In the genomic region with DNA sequence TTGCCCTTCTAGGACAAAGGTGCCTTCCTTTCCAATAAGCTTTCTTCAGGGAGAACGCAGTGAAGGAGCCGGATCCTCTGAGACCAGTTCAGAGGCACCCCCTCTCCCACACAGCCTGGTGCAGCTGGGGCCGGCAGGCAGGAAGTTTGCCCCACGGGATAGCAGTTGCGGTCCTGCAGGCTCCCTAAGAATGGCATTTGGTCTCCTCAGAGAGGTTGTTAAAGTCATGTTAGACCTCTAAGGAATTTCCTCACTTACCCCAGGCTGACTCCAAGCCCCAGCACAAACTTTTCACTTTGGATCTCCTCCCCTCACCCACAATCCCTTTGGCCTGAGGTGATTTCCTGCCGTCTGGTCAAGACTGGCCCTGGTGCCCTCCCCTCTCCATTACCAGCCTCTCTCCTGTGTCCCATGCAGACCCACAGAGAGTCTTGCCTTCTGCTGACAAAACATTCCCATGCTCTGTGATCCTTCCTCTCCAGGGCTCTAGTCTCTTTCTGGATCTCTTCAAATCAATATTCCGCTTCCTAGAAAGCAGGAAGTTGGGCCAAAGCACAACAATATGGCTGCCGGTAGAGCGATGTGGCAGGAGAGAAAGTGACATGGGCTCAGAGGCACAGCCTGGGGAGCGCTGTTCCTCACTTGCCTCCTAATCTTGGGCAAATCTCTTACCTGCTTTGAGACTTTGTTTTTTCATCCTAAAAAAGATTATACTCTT, we compare ENCODE assay signal across 21 cellular contexts.
DNase-seq lines count a peak whose midpoint lies in the region; ATAC-seq and TF ChIP-seq lines count a peak whose summit lies in the region.
"Had no signal": no experiment of that assay in that cellular context is flagged by ENCODE, and none has a peak within 500 bp of the region (broad histone marks: within the 10 kb centered on the region; RNA-seq: fewer than 3 reads in every experiment).

No MANE protein-coding gene starts in this region.

- CTCF ChIA-PET in OCI-LY7 (lab: Charles Lee; ENCODE audit: unreplicated experiment): interaction anchor here (0.8 kb wide), 1 partner anchor 22 kb away, joined by 3 read pairs; no protein-coding TSS in a partner anchor

- intact Hi-C loops in OCI-LY7 (cut with micrococcal nuclease; ENCODE audit: unreplicated experiment): loop anchor here (5.0 to 10.0 kb wide), 2 partner anchors 353 to 479 kb away; a partner anchor contains a TSS

- H3K4me1 ChIP-seq in OCI-LY7 (ENCODE audit: insufficient read depth, low read length, poor library complexity, severe bottlenecking) (peaks cover 49% of the 10 kb centered on the region), duodenal mucosa (ENCODE audit: control insufficient read depth in 1 of 2, insufficient read depth in 2 of 2, low read length in 2 of 2) (peaks cover 16 to 27% of the 10 kb centered on the region in 2 donors)
- H3K4me1 ChIP-seq: parathyroid adenoma had no signal

- H3K79me2 ChIP-seq in OCI-LY7 (ENCODE audit: insufficient read depth, low read depth, low read length): no peaks in the 10 kb centered on the region
- H3K79me2 ChIP-seq: parathyroid adenoma had no signal

- H3K27me3 ChIP-seq in duodenal mucosa (ENCODE audit: control insufficient read depth in 1 of 2, insufficient read depth in 2 of 2, low read length in 2 of 2): no peaks in the 10 kb centered on the region
- H3K27me3 ChIP-seq: MG63 had no signal

- DNase-seq in OCI-LY7 (ENCODE audit: low spot score): no peak
- DNase-seq in myocyte (ENCODE audit: low read depth): peak; percentile 18
- no peak for DNase-seq in NCI-H1092 treated with DMSO at 0.1 percent for 48 hours (lab: John Stamatoyannopoulos, UW)
- DNase-seq: activated CD4-positive, alpha-beta T cell treated with anti-CD3 and anti-CD28 coated beads for 4 hours; activated gamma-delta T cell treated with Interleukin-2 at 50 U/mL for 16 hours; activated T-cell treated with anti-CD3 and anti-CD28 coated beads, Interleukin-2, amount 50 U/mL, for 24 hours; hypothalamus; left ventricle myocardium inferior; MG63; midbrain; natural killer cell; NCI-H1417 treated with DMSO at 0.1 percent for 48 hours; NCI-H2107; stimulated activated CD4-positive, alpha-beta T cell treated with anti-CD3 and anti-CD28 coated beads, Interleukin-2, amount 100 ng/mL, for 24 hours had no signal

- H3K4me3 ChIP-seq in OCI-LY7 (ENCODE audit: low read depth, low read length, poor library complexity, severe bottlenecking) (no peak overlapping the region), duodenal mucosa (ENCODE audit: low read depth in 1 of 2, low read length in 2 of 2) (peak overlapping the region; percentile 12 to 31)
- H3K4me3 ChIP-seq: GM12878, left ventricle myocardium inferior, MG63 had no signal

- no peak for TF ChIP-seq CTCF in OCI-LY7 (conservative IDR thresholded peaks at IDR 0.05; ENCODE audit: low read length)

- H3K36me3 ChIP-seq in OCI-LY7 (ENCODE audit: insufficient read depth, low read length) (no peaks in the 10 kb centered on the region; the same call in 1 of the 2 replicates), duodenal mucosa (ENCODE audit: control insufficient read depth in 1 of 2, insufficient read depth in 2 of 2, low read length in 2 of 2) (no peaks in the 10 kb centered on the region)
- H3K36me3 ChIP-seq: left ventricle myocardium inferior, MG63 had no signal

- ATAC-seq in GM18517 (IDR thresholded peaks at IDR 0.05; ENCODE audit: unreplicated experiment) (no peak), HG02610 (IDR thresholded peaks at IDR 0.05; ENCODE audit: unreplicated experiment) (no peak), HG03039 (IDR thresholded peaks at IDR 0.05; ENCODE audit: unreplicated experiment) (no peak)
- ATAC-seq: GM12878, natural killer cell had no signal

- no peak overlapping the region for H3K9ac ChIP-seq in duodenal mucosa (ENCODE audit: low read depth in 1 of 2, low read length in 2 of 2)
- H3K9ac ChIP-seq: parathyroid adenoma had no signal

- H3K9me3 ChIP-seq in OCI-LY7 (ENCODE audit: low read length) (0 out of 2 replicates have a peak, but pooled peaks cover 4% of the 10 kb centered on the region), duodenal mucosa (ENCODE audit: control insufficient read depth in 1 of 2, low read length in 2 of 2) (no peaks in the 10 kb centered on the region)
- H3K9me3 ChIP-seq: left ventricle myocardium inferior, MG63 had no signal

- POLR2A ChIA-PET in OCI-LY7 (lab: Charles Lee): interaction anchor here (0.7 to 2.5 kb wide), 4 partner anchors 9 to 180 kb away, joined by 3 to 9 read pairs (median 4); no protein-coding TSS in a partner anchor

- no TSS peak for BruUV-seq in OCI-LY7 (replicated peaks; lab: Mats Ljungman, UMichigan)

- H3K27ac ChIP-seq in OCI-LY7 (ENCODE audit: low read depth, low read length, poor library complexity, severe bottlenecking) (no peak overlapping the region), duodenal mucosa (ENCODE audit: low read depth, low read length) (no peak overlapping the region)
- H3K27ac ChIP-seq: C4-2B, left ventricle myocardium inferior, parathyroid adenoma had no signal

- no peaks in the 10 kb centered on the region for H4K20me1 ChIP-seq in OCI-LY7 (ENCODE audit: insufficient read depth, low read length)

- no peak overlapping the region for H3K4me2 ChIP-seq in OCI-LY7 (ENCODE audit: low read length)

- H2AFZ ChIP-seq in OCI-LY7 (ENCODE audit: low read length): peak overlapping the region; percentile 22; the same call in 1 of the 2 replicates
- H2AFZ ChIP-seq: parathyroid adenoma had no signal

- no peaks in the 10 kb centered on the region for H3K9me2 ChIP-seq in OCI-LY7 (ENCODE audit: insufficient read depth, low read length)
